In genomic region chr11:86575208-86575855, GRCh38 we compare ENCODE assay signal across 25 cellular contexts.
DNase-seq lines count a peak whose midpoint lies in the region; ATAC-seq and TF ChIP-seq lines count a peak whose summit lies in the region.
"Had no signal": no experiment of that assay in that cellular context is flagged by ENCODE, and none has a peak within 500 bp of the region (broad histone marks: within the 10 kb centered on the region; RNA-seq: fewer than 3 reads in every experiment).

No MANE protein-coding gene starts in this region.

- 73% methylated on average over 6 of the region's 7 CpGs for WGBS in SK-N-SH (ENCODE audit: low lambda C conversion rate)
- 93 to 94% (median 94%) methylated on average over 7 of the region's 7 CpGs for WGBS in ovary, 3 donors

- H3K9ac ChIP-seq in SK-N-SH (peak overlapping the region; percentile 12; the same call in 1 of the 2 replicates), stomach smooth muscle (ENCODE audit: low read length in 2 of 2) (no peak overlapping the region)

- H3K36me3 ChIP-seq in SK-N-SH (replicated peaks in 1 of 2; ENCODE audit: control insufficient read depth in 1 of 2, insufficient read depth in 2 of 2, low read length in 1 of 2) (no peaks in the 10 kb centered on the region), stomach smooth muscle (ENCODE audit: control insufficient read depth in 2 of 2, insufficient read depth in 2 of 2, low read length in 2 of 2) (no peaks in the 10 kb centered on the region), ovary (no peaks in the 10 kb centered on the region)
- H3K36me3 ChIP-seq: sigmoid colon, vagina had no signal

- H3K4me2 ChIP-seq in SK-N-SH = no peak overlapping the region

- H2AFZ ChIP-seq in SK-N-SH (ENCODE audit: low read depth) = no peak overlapping the region

- TF ChIP-seq EP300 in SK-N-SH (IDR thresholded peaks at IDR 0.05; ENCODE audit: borderline replicate concordance in 1 of 2, low read depth in 1 of 2, low read length in 1 of 2) (no peak), ovary (IDR thresholded peaks at IDR 0.05) (no peak)

- H3K9me3 ChIP-seq in SK-N-SH (no peaks in the 10 kb centered on the region), stomach smooth muscle (ENCODE audit: control insufficient read depth in 2 of 2, low read length in 2 of 2) (no peaks in the 10 kb centered on the region), ovary (no peaks in the 10 kb centered on the region)
- H3K9me3 ChIP-seq: sigmoid colon, vagina had no signal

- no peaks in the 10 kb centered on the region for H3K79me2 ChIP-seq in SK-N-SH (ENCODE audit: insufficient read depth)

- TF ChIP-seq CTCF in SK-N-SH (IDR thresholded peaks at IDR 0.05) (no peak), VCaP (conservative IDR thresholded peaks at IDR 0.05) (no peak), fibroblast of pulmonary artery (IDR thresholded peaks at IDR 0.05; ENCODE audit: low read length, missing control alignments) (no peak), ovary (IDR thresholded peaks at IDR 0.05) (no peak)

- TF ChIP-seq RAD21 in SK-N-SH (IDR thresholded peaks at IDR 0.05; ENCODE audit: low read length) = no peak

- POLR2A ChIA-PET in SK-N-SH (lab: Yijun Ruan, JAX) = no interaction called here

- peak overlapping the region in 1 of 2 experiments; percentile 89; a peak in 2 of 4 replicates for H3K27ac ChIP-seq in SK-N-SH (ENCODE audit: low read depth in 2 of 2, low read length in 1 of 2)
- H3K27ac ChIP-seq in VCaP = peak overlapping the region; percentile 34; the same call in 1 of the 2 replicates
- peak overlapping the region; percentile 24 for H3K27ac ChIP-seq in stomach smooth muscle (ENCODE audit: low read length)
- H3K27ac ChIP-seq in ovary = no peak overlapping the region
- H3K27ac ChIP-seq: 22Rv1, RWPE1, sigmoid colon, SK-N-MC, vagina had no signal

- H3K4me1 ChIP-seq in SK-N-SH (ENCODE audit: control insufficient read depth in 1 of 2, insufficient read depth in 2 of 2, low read depth in 1 of 2, low read length in 1 of 2) (peaks cover 5 to 42% of the 10 kb centered on the region in 2 experiments), stomach smooth muscle (ENCODE audit: control insufficient read depth, insufficient read depth, low read length) (peaks cover 33% of the 10 kb centered on the region), ovary (ENCODE audit: insufficient read depth) (peaks cover 16% of the 10 kb centered on the region)

- H3K4me3 ChIP-seq in SK-N-SH (ENCODE audit: low read depth in 2 of 2, low read length in 1 of 2) = no peak overlapping the region
- no peak overlapping the region for H3K4me3 ChIP-seq in fibroblast of pulmonary artery (replicated peaks; ENCODE audit: low read depth, low read length)
- no peak overlapping the region for H3K4me3 ChIP-seq in stomach smooth muscle (ENCODE audit: low read length in 2 of 2)
- H3K4me3 ChIP-seq in ovary = no peak overlapping the region
- H3K4me3 ChIP-seq: sigmoid colon, SK-N-MC, vagina had no signal

- H3F3A ChIP-seq in SK-N-SH (replicated peaks; ENCODE audit: insufficient read depth) = peaks cover 23% of the 10 kb centered on the region

- no peaks in the 10 kb centered on the region for H4K20me1 ChIP-seq in SK-N-SH (ENCODE audit: insufficient read depth)

- intact Hi-C loops in ovary (cut with DNase I) = no loop called here

- TF ChIP-seq POLR2A in ovary (IDR thresholded peaks at IDR 0.05) = no peak

- ATAC-seq in SK-N-SH treated with all-trans-retinoic acid at 6 μM for 48 hours = no peak
- ATAC-seq in GM21381 (IDR thresholded peaks at IDR 0.05; ENCODE audit: unreplicated experiment) = no peak
- no peak for ATAC-seq in HG03565 (IDR thresholded peaks at IDR 0.05; ENCODE audit: unreplicated experiment)
- ATAC-seq: left cardiac atrium; stimulated activated naive CD8-positive, alpha-beta T cell treated with anti-CD3 and anti-CD28 coated beads, Interleukin-15, Interleukin-2, amounts not matched to agents 100 U/mL and 50 U/mL, for 24 hours; T-helper 17 cell had no signal

- H3K9me2 ChIP-seq in SK-N-SH = no peaks in the 10 kb centered on the region

- CTCF ChIA-PET in SK-N-SH (lab: Yijun Ruan, JAX) = interaction anchor here (0.9 kb wide), 1 partner anchor 33 kb away, joined by 3 read pairs; no protein-coding TSS in a partner anchor

- DNase-seq in SK-N-SH (no peak), fibroblast of pulmonary artery (ENCODE audit: low read depth) (peak; percentile 54), ovary (no peak)
- DNase-seq: activated CD4-positive, alpha-beta T cell treated with anti-CD3 and anti-CD28 coated beads for 4 hours; activated T-cell treated with anti-CD3 and anti-CD28 coated beads for 4 hours; AML-193; aorta; CD4-positive, alpha-beta memory T cell; KBM-7; left cardiac atrium; NCI-H1417 treated with DMSO at 0.1 percent for 48 hours; NCI-H2081 treated with DMSO at 0.1 percent for 48 hours; NCI-H774; sigmoid colon; stimulated activated naive CD8-positive, alpha-beta T cell treated with anti-CD3 and anti-CD28 coated beads, Interleukin-15, Interleukin-2, amounts not matched to agents 100 U/mL and 50 U/mL, for 24 hours; T-helper 17 cell had no signal

- H3K27me3 ChIP-seq in SK-N-SH (ENCODE audit: insufficient read depth) (no peaks in the 10 kb centered on the region), stomach smooth muscle (ENCODE audit: control insufficient read depth in 1 of 2, insufficient read depth in 2 of 2, low read length in 2 of 2) (no peaks in the 10 kb centered on the region), ovary (no peaks in the 10 kb centered on the region)
- H3K27me3 ChIP-seq: sigmoid colon, vagina had no signal

TF ChIP-seq in SK-N-SH, 30 proteins besides CTCF, POLR2A, EP300 and RAD21:
- peak; percentile 64 for TF ChIP-seq PBX3 (IDR thresholded peaks at IDR 0.05)
- peak; percentile 39; the same call in 1 of the 2 replicates for TF ChIP-seq JUND (IDR thresholded peaks at IDR 0.05)
- no peak for TF ChIP-seq CHD2 (IDR thresholded peaks at IDR 0.05; ENCODE audit: low read length, partially characterized antibody)
- TF ChIP-seq FOSL2 (IDR thresholded peaks at IDR 0.05; ENCODE audit: borderline replicate concordance, low read depth) = peak; percentile 54; the same call in 1 of the 2 replicates
- TF ChIP-seq GATA2 (CRISPR knock-in tag; IDR thresholded peaks at IDR 0.05) = no peak
- TF ChIP-seq SMC3 (IDR thresholded peaks at IDR 0.05; ENCODE audit: low read depth, low read length) = no peak
- TF ChIP-seq NFIC (IDR thresholded peaks at IDR 0.05; ENCODE audit: borderline replicate concordance) = peak; percentile 8; the same call in 1 of the 2 replicates
- peak; percentile 30; the same call in 1 of the 2 replicates for TF ChIP-seq TCF12 (IDR thresholded peaks at IDR 0.05)

TF ChIP-seq in SK-N-SH treated with all-trans-retinoic acid at 6 μM for 48 hours, 23 proteins besides CTCF, POLR2A, EP300 and RAD21:
- TF ChIP-seq TCF4 (CRISPR knock-in tag; IDR thresholded peaks at IDR 0.05; ENCODE audit: borderline replicate concordance) (no peak), ZFP3 (CRISPR knock-in tag; IDR thresholded peaks at IDR 0.05) (no peak), PATZ1 (CRISPR knock-in tag; IDR thresholded peaks at IDR 0.05; ENCODE audit: borderline replicate concordance) (no peak), RARB (CRISPR knock-in tag; IDR thresholded peaks at IDR 0.05) (no peak), TOX (CRISPR knock-in tag; IDR thresholded peaks at IDR 0.05; ENCODE audit: borderline replicate concordance) (no peak), ARNTL (CRISPR knock-in tag; IDR thresholded peaks at IDR 0.05; ENCODE audit: borderline replicate concordance, low read depth) (no peak), ZNF70 (CRISPR knock-in tag; IDR thresholded peaks at IDR 0.05) (no peak), PPARA (CRISPR knock-in tag; IDR thresholded peaks at IDR 0.05; ENCODE audit: borderline replicate concordance) (no peak)

Comparison
In these comparisons a context has a peak if more than half of its experiments do, and no peak if none do; other contexts are left out.
1. H3K27ac ChIP-seq: peak in VCaP (single experiment) and stomach smooth muscle (single experiment); none in ovary (0 of 2).